ENCODE assay signal across 3 cellular contexts in the genomic region with DNA sequence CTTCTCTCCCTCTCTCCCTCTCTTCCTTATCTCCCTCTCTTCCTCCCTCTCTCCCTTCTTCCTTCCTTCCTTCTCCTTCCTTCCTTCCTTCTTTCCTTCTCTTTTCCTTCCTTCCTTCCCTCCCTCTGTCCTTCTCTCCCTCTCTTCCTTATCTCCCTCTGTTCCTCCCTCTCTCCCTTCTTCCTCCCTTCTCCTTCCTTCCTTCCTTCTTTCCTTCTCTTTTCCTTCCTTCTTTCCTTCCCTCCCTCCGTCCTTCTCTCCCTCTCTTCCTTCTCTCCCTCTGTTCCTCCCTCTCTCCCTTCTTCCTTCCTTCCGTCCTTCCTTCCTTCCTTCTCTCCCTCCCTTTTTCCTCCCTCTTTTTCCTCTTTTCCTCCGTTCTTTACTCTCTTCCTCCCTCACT.
TF ChIP-seq lines count a peak whose summit lies in the region.

No MANE protein-coding gene starts in this region.

TF ChIP-seq in HepG2, 621 proteins besides CTCF, POLR2A, EP300 and RAD21:
- TF ChIP-seq NBN (conservative IDR thresholded peaks at IDR 0.05) (0 out of 2 replicates have a peak, but pooled peaks have one; percentile 52), FOXA1 (IDR thresholded peaks at IDR 0.05) (peak; percentile 51), FOXA1 (CRISPR knock-in tag; IDR thresholded peaks at IDR 0.05) (no peak), ZNF616 (CRISPR knock-in tag; IDR thresholded peaks at IDR 0.05; ENCODE audit: low read depth) (no peak), KAT2B (IDR thresholded peaks at IDR 0.05; ENCODE audit: borderline replicate concordance, low read depth, low read length) (no peak), PLRG1 (conservative IDR thresholded peaks at IDR 0.05) (0 out of 2 replicates have a peak, but pooled peaks have one; percentile 30), ASH2L (IDR thresholded peaks at IDR 0.05; ENCODE audit: insufficient read length, low read depth, low read length) (no peak), IKZF1 (IDR thresholded peaks at IDR 0.05) (0 out of 2 replicates have a peak, but pooled peaks have one; percentile 42), GTF2F1 (IDR thresholded peaks at IDR 0.05; ENCODE audit: low read length) (no peak)

TF ChIP-seq in HEK293, 187 proteins besides CTCF, POLR2A, EP300 and RAD21:
- TF ChIP-seq ZNF514 (tag by site-specific recombination; IDR thresholded peaks at IDR 0.05) (0 out of 2 replicates have a peak, but pooled peaks have one; percentile 24), ZNF132 (tag by site-specific recombination; IDR thresholded peaks at IDR 0.05; ENCODE audit: borderline replicate concordance) (no peak), ZNF521 (tag by site-specific recombination; IDR thresholded peaks at IDR 0.05) (no peak), ZNF366 (tag by site-specific recombination; conservative IDR thresholded peaks at IDR 0.05) (peak; percentile 27; the same call in 1 of the 2 replicates), ZFP37 (tag by site-specific recombination; IDR thresholded peaks at IDR 0.05) (no peak)

TF ChIP-seq in H1, 55 proteins besides CTCF, POLR2A, EP300 and RAD21:
- no peak for TF ChIP-seq SAP30 (IDR thresholded peaks at IDR 0.05; ENCODE audit: insufficient read depth, insufficient replicate concordance, low read length)
- no peak for TF ChIP-seq MAFK (IDR thresholded peaks at IDR 0.05; ENCODE audit: low read depth, low read length)
